ENCODE assay signal across 11 cellular contexts in the genomic region with DNA sequence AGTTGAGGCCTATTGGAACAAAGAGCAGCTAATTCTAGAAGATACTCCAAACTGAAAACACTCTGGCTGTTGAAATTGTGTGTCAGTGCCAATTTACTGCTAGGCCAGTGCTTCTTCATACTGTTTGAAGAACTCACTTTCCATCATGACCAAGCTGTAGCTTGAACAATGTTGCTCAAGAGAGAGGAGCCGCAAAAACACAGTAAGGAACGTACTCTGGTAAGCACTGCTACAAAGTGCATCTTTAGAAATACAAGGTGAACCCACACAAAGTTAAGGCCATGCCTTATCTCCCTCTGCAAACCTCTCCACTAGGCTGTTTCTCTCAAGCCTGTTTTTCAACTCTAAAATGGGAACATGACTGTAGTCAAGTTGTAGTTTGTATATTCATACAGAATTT.
A peak's percentile ranks its signal among the peaks of the same experiment; 100 is the strongest.
DNase-seq lines count a peak whose midpoint lies in the region; ATAC-seq and TF ChIP-seq lines count a peak whose summit lies in the region.
"Had no signal": no experiment of that assay in that cellular context is flagged by ENCODE, and none has a peak within 500 bp of the region (broad histone marks: within the 10 kb centered on the region; RNA-seq: fewer than 3 reads in every experiment).

No MANE protein-coding gene starts in this region.

- H4K20me1 ChIP-seq in GM23248 (ENCODE audit: insufficient read depth): no peaks in the 10 kb centered on the region

- H3K79me2 ChIP-seq in ACC112 (ENCODE audit: control insufficient read depth, insufficient read depth, low read length, unreplicated experiment): peaks cover 24% of the 10 kb centered on the region
- no peaks in the 10 kb centered on the region for H3K79me2 ChIP-seq in GM23248 (ENCODE audit: insufficient read depth)

- DNase-seq in GM23248 (peak; percentile 19), dorsolateral prefrontal cortex (no peak), spleen (no peak), NCI-H345 treated with DMSO at 0.1 percent for 48 hours (lab: John Stamatoyannopoulos, UW; ENCODE audit: unreplicated experiment) (no peak), cerebellar nuclear complex (lab: John Stamatoyannopoulos, UW) (no peak), BE2C (no peak)
- DNase-seq: C1 segment of cervical spinal cord; central memory CD4-positive, alpha-beta T cell; NCI-H1105 treated with DMSO at 0.1 percent for 48 hours had no signal

- H3K4me2 ChIP-seq in GM23248 (ENCODE audit: unreplicated experiment): peak overlapping the region; percentile 2

- no peaks in the 10 kb centered on the region for H3K9me3 ChIP-seq in GM23248 (ENCODE audit: low read depth)
- no peaks in the 10 kb centered on the region for H3K9me3 ChIP-seq in spleen
- H3K9me3 ChIP-seq in BE2C: no peaks in the 10 kb centered on the region

- in situ Hi-C loops in GM23248 (cut with MboI): no loop called here

- H3F3A ChIP-seq in GM23248 (ENCODE audit: insufficient read depth): peaks cover 15% of the 10 kb centered on the region

- H3K9me2 ChIP-seq in GM23248 (ENCODE audit: insufficient read depth): no peaks in the 10 kb centered on the region

- no peak overlapping the region for H3K4me3 ChIP-seq in ACC112 (ENCODE audit: low read depth, low read length)
- H3K4me3 ChIP-seq in GM23248: no peak overlapping the region
- H3K4me3 ChIP-seq in dorsolateral prefrontal cortex: no peak overlapping the region
- H3K4me3 ChIP-seq in spleen: no peak overlapping the region
- H3K4me3 ChIP-seq in BE2C (ENCODE audit: low read depth, low read length): no peak overlapping the region

- no peak overlapping the region for H3K9ac ChIP-seq in GM23248

- H3K36me3 ChIP-seq in ACC112 (ENCODE audit: insufficient read depth, low read length): peaks cover 52% of the 10 kb centered on the region
- H3K36me3 ChIP-seq in GM23248 (ENCODE audit: low read depth): no peaks in the 10 kb centered on the region
- H3K36me3 ChIP-seq in spleen: peaks cover 0 to 100% (median 31%) of the 10 kb centered on the region in 6 donors
- peaks cover 26% of the 10 kb centered on the region for H3K36me3 ChIP-seq in BE2C

- H3K27me3 ChIP-seq in ACC112 (ENCODE audit: insufficient read depth, low read length): no peaks in the 10 kb centered on the region
- H3K27me3 ChIP-seq in GM23248 (replicated peaks; ENCODE audit: insufficient read depth): no peaks in the 10 kb centered on the region
- no peaks in the 10 kb centered on the region for H3K27me3 ChIP-seq in dorsolateral prefrontal cortex
- H3K27me3 ChIP-seq in spleen (replicated peaks in 1 of 7): no peaks in the 10 kb centered on the region
- H3K27me3 ChIP-seq in BE2C: no peaks in the 10 kb centered on the region

- TF ChIP-seq CTCF in dorsolateral prefrontal cortex (IDR thresholded peaks at IDR 0.05 in 54 of 56, conservative IDR thresholded peaks at IDR 0.05 in 2 of 56; ENCODE audit: low read depth in 1 of 56, partially characterized antibody in 56 of 56) (no peak), spleen (IDR thresholded peaks at IDR 0.05 in 8 of 11, conservative IDR thresholded peaks at IDR 0.05 in 3 of 11) (no peak), BE2C (IDR thresholded peaks at IDR 0.05; ENCODE audit: low read depth, low read length) (no peak)

- intact Hi-C loops in dorsolateral prefrontal cortex (cut with DNase I): no loop called here
- intact Hi-C loops in spleen (cut with DNase I; ENCODE audit: low total_unique reads): no loop called here

- H3K27ac ChIP-seq in ACC112 (ENCODE audit: low read depth, low read length): peak overlapping the region; percentile 71
- peak overlapping the region; percentile 8; the same call in 1 of the 2 replicates for H3K27ac ChIP-seq in GM23248
- peak overlapping the region in 50 of 59 donors; percentile 1 to 83 (median 60) for H3K27ac ChIP-seq in dorsolateral prefrontal cortex
- peak overlapping the region in 7 of 8 donors; percentile 16 to 96 (median 78) for H3K27ac ChIP-seq in spleen

- ATAC-seq in HG03175 (IDR thresholded peaks at IDR 0.05; ENCODE audit: unreplicated experiment): no peak

- 77 to 88% methylated on average over 2 of the region's 2 CpGs for WGBS in GM23248 (ENCODE audit: low coverage in 1 of 2, low lambda C conversion rate in 2 of 2, missing lambda C conversion rate in 2 of 2), 2 experiments
- WGBS in spleen, 5 donors: 56 to 88% (median 84%) methylated on average over 2 of the region's 2 CpGs

- H2AFZ ChIP-seq in ACC112 (ENCODE audit: low read length, unreplicated experiment) (no peak overlapping the region), GM23248 (peak overlapping the region; percentile 17; the same call in 1 of the 2 replicates)

- H3K4me1 ChIP-seq in ACC112 (ENCODE audit: control insufficient read depth, insufficient read depth, low read length, unreplicated experiment) (peaks cover 68% of the 10 kb centered on the region), GM23248 (ENCODE audit: insufficient read depth) (peaks cover 27% of the 10 kb centered on the region), spleen (peaks cover 11 to 99% (median 62%) of the 10 kb centered on the region in 6 donors), BE2C (peaks cover 11% of the 10 kb centered on the region)

- TF ChIP-seq POLR2A in spleen (IDR thresholded peaks at IDR 0.05): no peak

Comparison
In these comparisons a context has a peak if more than half of its experiments do, and no peak if none do; other contexts are left out.
1. H3K27ac ChIP-seq: peak in every context shown above with its lines; median percentile 78 in spleen; 71 in ACC112; 60 in dorsolateral prefrontal cortex; 8 in GM23248.